Comparison of ENCODE assay signal across 1 cellular context in the genomic region with DNA sequence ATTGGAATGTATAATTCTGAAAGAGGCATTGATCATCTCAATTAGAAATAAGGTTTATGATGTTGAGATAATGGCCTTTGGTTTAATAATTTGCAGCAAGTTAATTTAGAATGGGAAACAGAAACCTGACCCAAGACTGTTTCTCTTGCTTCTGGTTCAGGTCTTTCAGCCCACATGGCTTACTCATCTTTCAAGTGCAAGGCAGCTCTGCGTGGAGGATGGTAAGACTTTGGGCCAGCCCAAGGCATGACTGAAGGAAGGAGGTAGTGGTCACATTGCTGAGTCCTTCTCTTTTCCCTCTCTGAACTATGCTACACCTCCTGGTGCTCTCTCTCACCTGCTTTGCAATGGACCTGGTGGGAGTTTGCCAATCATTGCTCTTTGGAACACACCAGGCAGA.
TF ChIP-seq lines count a peak whose summit lies in the region.

No MANE protein-coding gene starts in this region.

TF ChIP-seq in GM23338, 12 proteins besides CTCF, POLR2A, EP300 and RAD21 (continued from another document):
- TF ChIP-seq, protein P1, sequence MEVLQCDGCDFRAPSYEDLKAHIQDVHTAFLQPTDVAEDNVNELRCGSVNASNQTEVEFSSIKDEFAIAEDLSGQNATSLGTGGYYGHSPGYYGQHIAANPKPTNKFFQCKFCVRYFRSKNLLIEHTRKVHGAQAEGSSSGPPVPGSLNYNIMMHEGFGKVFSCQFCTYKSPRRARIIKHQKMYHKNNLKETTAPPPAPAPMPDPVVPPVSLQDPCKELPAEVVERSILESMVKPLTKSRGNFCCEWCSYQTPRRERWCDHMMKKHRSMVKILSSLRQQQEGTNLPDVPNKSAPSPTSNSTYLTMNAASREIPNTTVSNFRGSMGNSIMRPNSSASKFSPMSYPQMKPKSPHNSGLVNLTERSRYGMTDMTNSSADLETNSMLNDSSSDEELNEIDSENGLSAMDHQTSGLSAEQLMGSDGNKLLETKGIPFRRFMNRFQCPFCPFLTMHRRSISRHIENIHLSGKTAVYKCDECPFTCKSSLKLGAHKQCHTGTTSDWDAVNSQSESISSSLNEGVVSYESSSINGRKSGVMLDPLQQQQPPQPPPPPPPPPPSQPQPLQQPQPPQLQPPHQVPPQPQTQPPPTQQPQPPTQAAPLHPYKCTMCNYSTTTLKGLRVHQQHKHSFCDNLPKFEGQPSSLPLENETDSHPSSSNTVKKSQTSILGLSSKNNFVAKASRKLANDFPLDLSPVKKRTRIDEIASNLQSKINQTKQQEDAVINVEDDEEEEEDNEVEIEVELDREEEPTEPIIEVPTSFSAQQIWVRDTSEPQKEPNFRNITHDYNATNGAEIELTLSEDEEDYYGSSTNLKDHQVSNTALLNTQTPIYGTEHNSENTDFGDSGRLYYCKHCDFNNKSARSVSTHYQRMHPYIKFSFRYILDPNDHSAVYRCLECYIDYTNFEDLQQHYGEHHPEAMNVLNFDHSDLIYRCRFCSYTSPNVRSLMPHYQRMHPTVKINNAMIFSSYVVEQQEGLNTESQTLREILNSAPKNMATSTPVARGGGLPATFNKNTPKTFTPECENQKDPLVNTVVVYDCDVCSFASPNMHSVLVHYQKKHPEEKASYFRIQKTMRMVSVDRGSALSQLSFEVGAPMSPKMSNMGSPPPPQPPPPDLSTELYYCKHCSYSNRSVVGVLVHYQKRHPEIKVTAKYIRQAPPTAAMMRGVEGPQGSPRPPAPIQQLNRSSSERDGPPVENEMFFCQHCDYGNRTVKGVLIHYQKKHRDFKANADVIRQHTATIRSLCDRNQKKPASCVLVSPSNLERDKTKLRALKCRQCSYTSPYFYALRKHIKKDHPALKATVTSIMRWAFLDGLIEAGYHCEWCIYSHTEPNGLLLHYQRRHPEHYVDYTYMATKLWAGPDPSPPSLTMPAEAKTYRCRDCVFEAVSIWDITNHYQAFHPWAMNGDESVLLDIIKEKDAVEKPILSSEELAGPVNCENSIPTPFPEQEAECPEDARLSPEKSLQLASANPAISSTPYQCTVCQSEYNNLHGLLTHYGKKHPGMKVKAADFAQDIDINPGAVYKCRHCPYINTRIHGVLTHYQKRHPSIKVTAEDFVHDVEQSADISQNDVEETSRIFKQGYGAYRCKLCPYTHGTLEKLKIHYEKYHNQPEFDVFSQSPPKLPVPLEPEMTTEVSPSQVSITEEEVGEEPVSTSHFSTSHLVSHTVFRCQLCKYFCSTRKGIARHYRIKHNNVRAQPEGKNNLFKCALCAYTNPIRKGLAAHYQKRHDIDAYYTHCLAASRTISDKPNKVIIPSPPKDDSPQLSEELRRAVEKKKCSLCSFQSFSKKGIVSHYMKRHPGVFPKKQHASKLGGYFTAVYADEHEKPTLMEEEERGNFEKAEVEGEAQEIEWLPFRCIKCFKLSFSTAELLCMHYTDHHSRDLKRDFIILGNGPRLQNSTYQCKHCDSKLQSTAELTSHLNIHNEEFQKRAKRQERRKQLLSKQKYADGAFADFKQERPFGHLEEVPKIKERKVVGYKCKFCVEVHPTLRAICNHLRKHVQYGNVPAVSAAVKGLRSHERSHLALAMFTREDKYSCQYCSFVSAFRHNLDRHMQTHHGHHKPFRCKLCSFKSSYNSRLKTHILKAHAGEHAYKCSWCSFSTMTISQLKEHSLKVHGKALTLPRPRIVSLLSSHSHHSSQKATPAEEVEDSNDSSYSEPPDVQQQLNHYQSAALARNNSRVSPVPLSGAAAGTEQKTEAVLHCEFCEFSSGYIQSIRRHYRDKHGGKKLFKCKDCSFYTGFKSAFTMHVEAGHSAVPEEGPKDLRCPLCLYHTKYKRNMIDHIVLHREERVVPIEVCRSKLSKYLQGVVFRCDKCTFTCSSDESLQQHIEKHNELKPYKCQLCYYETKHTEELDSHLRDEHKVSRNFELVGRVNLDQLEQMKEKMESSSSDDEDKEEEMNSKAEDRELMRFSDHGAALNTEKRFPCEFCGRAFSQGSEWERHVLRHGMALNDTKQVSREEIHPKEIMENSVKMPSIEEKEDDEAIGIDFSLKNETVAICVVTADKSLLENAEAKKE (CRISPR knock-in tag; IDR thresholded peaks at IDR 0.05): no peak
- no peak for TF ChIP-seq EZH2 (IDR thresholded peaks at IDR 0.05; ENCODE audit: low read depth, unreplicated experiment)
- TF ChIP-seq NANOG (IDR thresholded peaks at IDR 0.05; ENCODE audit: borderline replicate concordance): no peak
- TF ChIP-seq STAT1 (IDR thresholded peaks at IDR 0.05; ENCODE audit: unreplicated experiment): no peak
- TF ChIP-seq JUNB (IDR thresholded peaks at IDR 0.05; ENCODE audit: unreplicated experiment): no peak
- TF ChIP-seq EZH2phosphoT487 (IDR thresholded peaks at IDR 0.05; ENCODE audit: unreplicated experiment): no peak
- no peak for TF ChIP-seq CREB1 (CRISPR knock-in tag; IDR thresholded peaks at IDR 0.05; ENCODE audit: low read depth)
TF ChIP-seq in GM23338: peak in this region for 0.
